Comparison of ENCODE assay signal across 13 cellular contexts in genomic region chr3:45480218-45480617, GRCh38.
DNase-seq lines count a peak whose midpoint lies in the region; ATAC-seq and TF ChIP-seq lines count a peak whose summit lies in the region.
"Had no signal": no experiment of that assay in that cellular context is flagged by ENCODE, and none has a peak within 500 bp of the region (broad histone marks: within the 10 kb centered on the region; RNA-seq: fewer than 3 reads in every experiment).

No MANE protein-coding gene starts in this region.

- no peak for TF ChIP-seq RAD21 in SK-N-SH (IDR thresholded peaks at IDR 0.05; ENCODE audit: low read length)

- WGBS in SK-N-SH (ENCODE audit: low lambda C conversion rate), result 100% methylated on average over 2 of the region's 2 CpGs
- 75 to 92% methylated on average over 2 of the region's 2 CpGs for WGBS in heart right ventricle, 2 donors

- no peaks in the 10 kb centered on the region for H3K27me3 ChIP-seq in SK-N-SH (ENCODE audit: insufficient read depth)
- H3K27me3 ChIP-seq in left lung, result no peaks in the 10 kb centered on the region
- H3K27me3 ChIP-seq in heart right ventricle, result no peaks in the 10 kb centered on the region
- H3K27me3 ChIP-seq: ascending aorta had no signal

- no peak for TF ChIP-seq CTCF in SK-N-SH (IDR thresholded peaks at IDR 0.05)
- no peak for TF ChIP-seq CTCF in left lung (IDR thresholded peaks at IDR 0.05)
- no peak for TF ChIP-seq CTCF in heart right ventricle (IDR thresholded peaks at IDR 0.05)

- peaks cover 20 to 45% of the 10 kb centered on the region in 2 experiments for H3K36me3 ChIP-seq in SK-N-SH (replicated peaks in 1 of 2; ENCODE audit: control insufficient read depth in 1 of 2, insufficient read depth in 2 of 2, low read length in 1 of 2)
- peaks cover 0 to 38% of the 10 kb centered on the region in 2 donors for H3K36me3 ChIP-seq in left lung
- H3K36me3 ChIP-seq in heart right ventricle, result peaks cover 0 to 83% (median 17%) of the 10 kb centered on the region in 9 donors

- H3K9me3 ChIP-seq in SK-N-SH, result no peaks in the 10 kb centered on the region
- H3K9me3 ChIP-seq in left lung, result peaks cover 0 to 6% of the 10 kb centered on the region in 2 donors
- H3K9me3 ChIP-seq in heart right ventricle, result peaks cover 0 to 10% (median 0%) of the 10 kb centered on the region in 11 donors
- H3K9me3 ChIP-seq: ascending aorta had no signal

- intact Hi-C loops in left lung (cut with DNase I), result no loop called here
- intact Hi-C loops in heart right ventricle (cut with DNase I), result loop anchor here in 1 of 10 donors (10.0 kb wide), 1 partner anchor 255 kb away; the partner anchor contains the start of gene TMEM158

- no peak overlapping the region; a peak in 1 of 4 replicates for H3K27ac ChIP-seq in SK-N-SH (ENCODE audit: low read depth in 2 of 2, low read length in 1 of 2)
- H3K27ac ChIP-seq in left lung, result no peak overlapping the region
- no peak overlapping the region for H3K27ac ChIP-seq in heart right ventricle
- H3K27ac ChIP-seq: ascending aorta had no signal

- POLR2A ChIA-PET in SK-N-SH (lab: Yijun Ruan, JAX), result no interaction called here

- no peaks in the 10 kb centered on the region for H4K20me1 ChIP-seq in SK-N-SH (ENCODE audit: insufficient read depth)

- ATAC-seq in SK-N-SH treated with all-trans-retinoic acid at 6 μM for 48 hours (peak; percentile 36; the same call in 2 of the 3 replicates), left lung (peak; percentile 64), heart right ventricle (no peak), HG03457 (IDR thresholded peaks at IDR 0.05; ENCODE audit: unreplicated experiment) (no peak), HG03025 (IDR thresholded peaks at IDR 0.05; ENCODE audit: low FRiP score, unreplicated experiment) (no peak)
- ATAC-seq: natural killer cell treated with Interleukin-12 subunit alpha and Interleukin-12 subunit beta and Interleukin-15 and Interleukin-18, amount 100 ng/mL, for 72 hours had no signal

- no peak for TF ChIP-seq EP300 in SK-N-SH (IDR thresholded peaks at IDR 0.05; ENCODE audit: borderline replicate concordance in 1 of 2, low read depth in 1 of 2, low read length in 1 of 2)

- H3K79me2 ChIP-seq in SK-N-SH (ENCODE audit: insufficient read depth), result no peaks in the 10 kb centered on the region

- DNase-seq in SK-N-SH (no peak), amniotic epithelial cell (ENCODE audit: low read depth) (peak; percentile 7), left lung (peak in 1 of 2 donors; percentile 38), GF-D8 (lab: John Stamatoyannopoulos, UW) (no peak), heart right ventricle (no peak)
- DNase-seq: activated CD4-positive, alpha-beta T cell treated with anti-CD3 and anti-CD28 coated beads for 48 hours; activated T-cell treated with anti-CD3 and anti-CD28 coated beads, Interleukin-2, amount 50 U/mL, for 1 hour; stimulated activated CD4-positive, alpha-beta T cell treated with anti-CD3 and anti-CD28 coated beads, Interleukin-12 subunit alpha, Interleukin-12 subunit beta, amount 100 ng/mL, for 4 hours had no signal

- no peak overlapping the region for H3K9ac ChIP-seq in SK-N-SH

- no peak overlapping the region for H2AFZ ChIP-seq in SK-N-SH (ENCODE audit: low read depth)

- no peak overlapping the region for H3K4me2 ChIP-seq in SK-N-SH

- no peak overlapping the region for H3K4me3 ChIP-seq in SK-N-SH (ENCODE audit: low read depth in 2 of 2, low read length in 1 of 2)
- no peak overlapping the region for H3K4me3 ChIP-seq in left lung
- no peak overlapping the region for H3K4me3 ChIP-seq in heart right ventricle
- H3K4me3 ChIP-seq: ascending aorta had no signal

- no peaks in the 10 kb centered on the region for H3F3A ChIP-seq in SK-N-SH (replicated peaks; ENCODE audit: insufficient read depth)

- H3K9me2 ChIP-seq in SK-N-SH, result no peaks in the 10 kb centered on the region

- H3K4me1 ChIP-seq in SK-N-SH (ENCODE audit: control insufficient read depth in 1 of 2, insufficient read depth in 2 of 2, low read depth in 1 of 2, low read length in 1 of 2), result peaks cover 0 to 6% of the 10 kb centered on the region in 2 experiments; a peak in 2 of 4 replicates
- peaks cover 0 to 4% of the 10 kb centered on the region in 2 donors for H3K4me1 ChIP-seq in left lung
- peaks cover 0 to 6% (median 0%) of the 10 kb centered on the region in 9 donors for H3K4me1 ChIP-seq in heart right ventricle
- H3K4me1 ChIP-seq: ascending aorta had no signal

- CTCF ChIA-PET in SK-N-SH (lab: Yijun Ruan, JAX), result interaction anchor here (1.5 to 1.7 kb wide), 2 partner anchors 13 to 440 kb away, joined by 3 to 4 read pairs; no protein-coding TSS in a partner anchor

TF ChIP-seq in SK-N-SH treated with all-trans-retinoic acid at 6 μM for 48 hours, 23 proteins besides CTCF, POLR2A, EP300 and RAD21:
- no peak for TF ChIP-seq ARNTL (CRISPR knock-in tag; IDR thresholded peaks at IDR 0.05; ENCODE audit: borderline replicate concordance, low read depth)
- no peak for TF ChIP-seq BACH2 (CRISPR knock-in tag; IDR thresholded peaks at IDR 0.05; ENCODE audit: borderline replicate concordance)
- TF ChIP-seq RARB (CRISPR knock-in tag; IDR thresholded peaks at IDR 0.05), result no peak
- TF ChIP-seq CSDC2 (CRISPR knock-in tag; IDR thresholded peaks at IDR 0.05), result no peak
- TF ChIP-seq ZNF565 (CRISPR knock-in tag; conservative IDR thresholded peaks at IDR 0.05; ENCODE audit: low read depth), result no peak
- no peak for TF ChIP-seq TOX (CRISPR knock-in tag; IDR thresholded peaks at IDR 0.05; ENCODE audit: borderline replicate concordance)
- no peak for TF ChIP-seq ISL1 (CRISPR knock-in tag; IDR thresholded peaks at IDR 0.05)
- no peak for TF ChIP-seq GLIS3 (CRISPR knock-in tag; IDR thresholded peaks at IDR 0.05)
- TF ChIP-seq, protein P1, sequence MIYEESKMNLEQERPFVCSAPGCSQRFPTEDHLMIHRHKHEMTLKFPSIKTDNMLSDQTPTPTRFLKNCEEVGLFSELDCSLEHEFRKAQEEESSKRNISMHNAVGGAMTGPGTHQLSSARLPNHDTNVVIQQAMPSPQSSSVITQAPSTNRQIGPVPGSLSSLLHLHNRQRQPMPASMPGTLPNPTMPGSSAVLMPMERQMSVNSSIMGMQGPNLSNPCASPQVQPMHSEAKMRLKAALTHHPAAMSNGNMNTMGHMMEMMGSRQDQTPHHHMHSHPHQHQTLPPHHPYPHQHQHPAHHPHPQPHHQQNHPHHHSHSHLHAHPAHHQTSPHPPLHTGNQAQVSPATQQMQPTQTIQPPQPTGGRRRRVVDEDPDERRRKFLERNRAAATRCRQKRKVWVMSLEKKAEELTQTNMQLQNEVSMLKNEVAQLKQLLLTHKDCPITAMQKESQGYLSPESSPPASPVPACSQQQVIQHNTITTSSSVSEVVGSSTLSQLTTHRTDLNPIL (CRISPR knock-in tag; IDR thresholded peaks at IDR 0.05; ENCODE audit: low read depth), result no peak

TF ChIP-seq in SK-N-SH, 30 proteins besides CTCF, POLR2A, EP300 and RAD21:
- no peak for TF ChIP-seq RXRA (IDR thresholded peaks at IDR 0.05; ENCODE audit: borderline replicate concordance, low read depth)
- no peak for TF ChIP-seq EZH2phosphoT487 (IDR thresholded peaks at IDR 0.05; ENCODE audit: borderline replicate concordance, low read depth)
- TF ChIP-seq SIN3A (IDR thresholded peaks at IDR 0.05; ENCODE audit: borderline replicate concordance, low read depth, low read length), result no peak
- TF ChIP-seq, protein P2, sequence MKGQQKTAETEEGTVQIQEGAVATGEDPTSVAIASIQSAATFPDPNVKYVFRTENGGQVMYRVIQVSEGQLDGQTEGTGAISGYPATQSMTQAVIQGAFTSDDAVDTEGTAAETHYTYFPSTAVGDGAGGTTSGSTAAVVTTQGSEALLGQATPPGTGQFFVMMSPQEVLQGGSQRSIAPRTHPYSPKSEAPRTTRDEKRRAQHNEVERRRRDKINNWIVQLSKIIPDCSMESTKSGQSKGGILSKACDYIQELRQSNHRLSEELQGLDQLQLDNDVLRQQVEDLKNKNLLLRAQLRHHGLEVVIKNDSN (IDR thresholded peaks at IDR 0.05; ENCODE audit: borderline replicate concordance, low read depth), result no peak
- TF ChIP-seq, protein P3, sequence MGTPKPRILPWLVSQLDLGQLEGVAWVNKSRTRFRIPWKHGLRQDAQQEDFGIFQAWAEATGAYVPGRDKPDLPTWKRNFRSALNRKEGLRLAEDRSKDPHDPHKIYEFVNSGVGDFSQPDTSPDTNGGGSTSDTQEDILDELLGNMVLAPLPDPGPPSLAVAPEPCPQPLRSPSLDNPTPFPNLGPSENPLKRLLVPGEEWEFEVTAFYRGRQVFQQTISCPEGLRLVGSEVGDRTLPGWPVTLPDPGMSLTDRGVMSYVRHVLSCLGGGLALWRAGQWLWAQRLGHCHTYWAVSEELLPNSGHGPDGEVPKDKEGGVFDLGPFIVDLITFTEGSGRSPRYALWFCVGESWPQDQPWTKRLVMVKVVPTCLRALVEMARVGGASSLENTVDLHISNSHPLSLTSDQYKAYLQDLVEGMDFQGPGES (IDR thresholded peaks at IDR 0.05; ENCODE audit: low read depth, low read length), result no peak
- TF ChIP-seq JUND (IDR thresholded peaks at IDR 0.05), result no peak

Comparison
In these comparisons a context has a peak if more than half of its experiments do, and no peak if none do; other contexts are left out.
1. ATAC-seq: peak in SK-N-SH treated with all-trans-retinoic acid at 6 μM for 48 hours (single experiment) and left lung (single experiment); none in heart right ventricle (0 of 8), HG03457 (single experiment) and HG03025 (single experiment).